ENCODE assay signal across 9 cellular contexts in genomic region chr7:26292768-26293560, GRCh38. TPM values are rescaled to one million over a fixed set of nuclear protein-coding genes. Genes with fewer than 3 reads are reported as not detected.
DNase-seq lines count a peak whose midpoint lies in the region; ATAC-seq, FAIRE-seq and TF ChIP-seq lines count a peak whose summit lies in the region.
"Had no signal": no experiment of that assay in that cellular context is flagged by ENCODE, and none has a peak within 500 bp of the region (broad histone marks: within the 10 kb centered on the region; RNA-seq: fewer than 3 reads in every experiment).

No MANE protein-coding gene starts in this region.

- peaks cover 48 to 65% (median 53%) of the 10 kb centered on the region in 3 donors for H3K4me1 Mint-ChIP-seq in naive B cell

- H3K27ac ChIP-seq in ascending aorta: no peak overlapping the region

- no peak for ATAC-seq in naive B cell (ENCODE audit: low read depth in 2 of 2)
- no peak for ATAC-seq in GM18511 (IDR thresholded peaks at IDR 0.05; ENCODE audit: unreplicated experiment)

- H3K9me3 Mint-ChIP-seq in naive B cell: no peaks in the 10 kb centered on the region

- no peaks in the 10 kb centered on the region for H3K9me3 ChIP-seq in ascending aorta

- peak overlapping the region; percentile 57 to 67 for H3K4me3 ChIP-seq in ascending aorta

- H3K4me3 Mint-ChIP-seq in naive B cell: peak overlapping the region; percentile 90 to 98 (median 96)

- no peaks in the 10 kb centered on the region for H3K27me3 Mint-ChIP-seq in naive B cell

- intact Hi-C loops in ascending aorta (cut with DNase I): no loop called here

- peak overlapping the region; percentile 70 to 97 (median 96) for H3K27ac Mint-ChIP-seq in naive B cell

- TF ChIP-seq POLR2A in GM12892 (IDR thresholded peaks at IDR 0.05; ENCODE audit: low read depth, low read length): no peak

- H3K36me3 Mint-ChIP-seq in naive B cell: no peaks in the 10 kb centered on the region

- H3K36me3 ChIP-seq in ascending aorta: no peaks in the 10 kb centered on the region

- FAIRE-seq in GM12892 (lab: Jason Lieb, UNC) (no peak), RCC 7860 (lab: Jason Lieb, UNC) (no peak)

- H3K4me1 ChIP-seq in ascending aorta: no peaks in the 10 kb centered on the region

- no peak for TF ChIP-seq CTCF in ascending aorta (IDR thresholded peaks at IDR 0.05)

- no peaks in the 10 kb centered on the region for H3K27me3 ChIP-seq in ascending aorta

- DNase-seq in Caki2 (ENCODE audit: low read depth) (peak; percentile 24), HuH-7.5 (ENCODE audit: low spot score) (peak; percentile 23), ascending aorta (ENCODE audit: low spot score in 2 of 2) (no peak), naive B cell (no peak), DMS114 treated with DMSO at 0.1 percent for 48 hours (lab: John Stamatoyannopoulos, UW; ENCODE audit: unreplicated experiment) (no peak), GM12892 (ENCODE audit: insufficient read length) (no peak), RCC 7860 (ENCODE audit: low spot score) (no peak)
- DNase-seq: SHP77 treated with DMSO at 0.1 percent for 48 hours had no signal

- in situ Hi-C loops in Caki2 (cut with HindIII; ENCODE audit: low pct_unique_long_range_greater_than_20kb, low sequenced_read_pairs): no loop called here

RNA-seq across cellular contexts. Expression of gene SNX10, which starts 1.3 kb away (rescaled TPM):
- 17.9 and 24.4 TPM in 2 replicates for total RNA-seq in Caki2 (2014; rRNA removed; shearing (Covaris generic); ENCODE audit: low replicate concordance)
- 3.5 TPM for total RNA-seq in ascending aorta
- polyA plus RNA-seq in naive B cell (ENCODE audit: low read depth in 6 of 6): 100 to 1,000 TPM; 138 to 210 (median 164) TPM
- 34.0 TPM for polyA plus RNA-seq in GM12892 (2012; ENCODE audit: missing spikeins)

Comparison
In these comparisons a context has a peak if more than half of its experiments do, and no peak if none do; other contexts are left out.
1. DNase-seq: peak in Caki2 (single experiment) and HuH-7.5 (single experiment); none in ascending aorta (0 of 2), naive B cell (single experiment), DMS114 treated with DMSO at 0.1 percent for 48 hours (single experiment), GM12892 (single experiment) and RCC 7860 (single experiment).